In the genomic region with DNA sequence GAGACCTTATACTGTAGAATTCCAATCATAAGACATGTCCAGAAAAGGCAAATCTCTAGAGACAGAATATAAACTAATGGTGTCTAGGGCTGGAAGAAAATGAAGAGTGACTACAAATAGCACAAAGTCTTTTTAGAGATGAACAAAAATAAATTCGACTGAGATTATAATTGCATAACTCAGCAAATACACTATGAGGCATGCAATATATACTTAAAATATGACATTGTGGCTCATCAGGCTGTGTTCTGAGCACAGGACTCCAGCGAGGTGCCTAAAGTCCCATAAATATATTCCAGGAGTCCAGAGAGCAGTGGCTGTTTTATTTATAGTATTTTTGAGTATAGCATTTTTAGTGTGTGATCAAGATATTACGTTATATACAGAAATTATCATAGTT, we compare ENCODE assay signal across 25 cellular contexts. TPM values are rescaled to one million over a fixed set of nuclear protein-coding genes. Genes with fewer than 3 reads are reported as not detected.
DNase-seq lines count a peak whose midpoint lies in the region; ATAC-seq, FAIRE-seq and TF ChIP-seq lines count a peak whose summit lies in the region.
"Had no signal": no experiment of that assay in that cellular context is flagged by ENCODE, and none has a peak within 500 bp of the region (broad histone marks: within the 10 kb centered on the region; RNA-seq: fewer than 3 reads in every experiment).

No MANE protein-coding gene starts in this region.

- H3K4me3 ChIP-seq in HepG2 (replicated peaks in 1 of 3; ENCODE audit: insufficient read depth in 1 of 3, low read depth in 2 of 3, low read length in 3 of 3): no peak overlapping the region
- no peak overlapping the region for H3K4me3 ChIP-seq in right lobe of liver
- H3K4me3 ChIP-seq in K562: no peak overlapping the region
- H3K4me3 ChIP-seq: BLaER1, GM12878 had no signal

- no peaks in the 10 kb centered on the region for H3K4me1 ChIP-seq in HepG2 (ENCODE audit: insufficient read depth, low read length)
- H3K4me1 ChIP-seq in right lobe of liver: no peaks in the 10 kb centered on the region
- no peaks in the 10 kb centered on the region for H3K4me1 ChIP-seq in K562 (replicated peaks in 1 of 2; ENCODE audit: control insufficient read depth in 2 of 2, insufficient read depth in 2 of 2, low read length in 2 of 2)
- H3K4me1 ChIP-seq: BE2C, BLaER1 had no signal

- no peak for DNase-seq in HepG2 (ENCODE audit: low spot score)
- DNase-seq in right lobe of liver: no peak
- DNase-seq in K562 (ENCODE audit: extremely low read depth in 1 of 4, low spot score in 3 of 4): no peak
- DNase-seq in omental fat pad (ENCODE audit: low spot score): no peak
- DNase-seq: ACHN; BE2C; C1 segment of cervical spinal cord; CD4-positive, alpha-beta memory T cell; CD4-positive, CD25-positive, alpha-beta regulatory T cell; CD8-positive, alpha-beta memory T cell; COR-L47; DMS 273 treated with DMSO at 0.1 percent for 48 hours; DMS153; DMS53; DMS79; DND-41; EL; GDM1 had no signal

- H3K36me3 ChIP-seq in HepG2 (replicated peaks in 1 of 2; ENCODE audit: control insufficient read depth in 1 of 2, insufficient read depth in 2 of 2, low read length in 2 of 2): no peaks in the 10 kb centered on the region
- no peaks in the 10 kb centered on the region for H3K36me3 ChIP-seq in right lobe of liver
- H3K36me3 ChIP-seq in K562 (ENCODE audit: control insufficient read depth, insufficient read depth, low read length): no peaks in the 10 kb centered on the region
- H3K36me3 ChIP-seq: BE2C, BLaER1 had no signal

- 1% methylated on average over 3 of the region's 3 CpGs for WGBS in HepG2 (ENCODE audit: low lambda C conversion rate)
- 45% methylated on average over 3 of the region's 3 CpGs for WGBS in right lobe of liver (ENCODE audit: insufficient coverage, low coverage, low lambda C conversion rate, missing lambda C conversion rate)
- 0% methylated on average over 3 of the region's 3 CpGs for WGBS in K562 (ENCODE audit: insufficient coverage, low coverage, missing lambda C conversion rate)

- in situ Hi-C loops in HepG2 (cut with HindIII; ENCODE audit: extremely low pct_ligation_motif_present, low pct_unique_long_range_greater_than_20kb): loop anchor here (25.0 kb wide), 1 partner anchor 648 kb away; a partner anchor contains a TSS
- in situ Hi-C loops in K562 (cut with MboI): loop anchor here (25.0 kb wide), 1 partner anchor 898 kb away; a partner anchor contains a TSS

- H3K27me3 ChIP-seq in HepG2 (ENCODE audit: control insufficient read depth in 1 of 2, insufficient read depth in 2 of 2, low read length in 2 of 2): peaks cover 0 to 20% of the 10 kb centered on the region in 2 experiments; a peak in 2 of 5 replicates
- no peaks in the 10 kb centered on the region for H3K27me3 ChIP-seq in right lobe of liver
- H3K27me3 ChIP-seq in K562 (ENCODE audit: control insufficient read depth in 2 of 2, insufficient read depth in 2 of 2, low read length in 2 of 2): peaks cover 3 to 8% of the 10 kb centered on the region in 2 experiments; a peak in 1 of 5 replicates
- H3K27me3 ChIP-seq: BLaER1 had no signal

- intact Hi-C loops in HepG2 (cut with micrococcal nuclease; ENCODE audit: unreplicated experiment) (loop anchor here (10.0 kb wide), 1 partner anchor 876 kb away; a partner anchor contains a TSS), right lobe of liver (cut with DNase I) (no loop called here), K562 (cut with micrococcal nuclease) (loop anchor here (10.0 kb wide), 3 partner anchors 406 to 656 kb away; a partner anchor contains a TSS)

- CTCF ChIA-PET in HepG2 (lab: Yijun Ruan, JAX; ENCODE audit: low intra/inter-chr PET ratio, low total read pairs) (interaction anchor here (2.8 kb wide), 1 partner anchor 8 kb away, joined by 18 read pairs; no protein-coding TSS in a partner anchor), K562 (lab: Yijun Ruan, JAX; ENCODE audit: low intra/inter-chr PET ratio) (interaction anchor here (1.0 kb wide), 1 partner anchor 8 kb away, joined by 3 read pairs; no protein-coding TSS in a partner anchor)

- H3K79me2 ChIP-seq in HepG2 (ENCODE audit: insufficient read depth, low read length) (no peaks in the 10 kb centered on the region), K562 (ENCODE audit: control insufficient read depth, insufficient read depth, low read length) (no peaks in the 10 kb centered on the region)

- no peaks in the 10 kb centered on the region for H3K9me1 ChIP-seq in K562 (ENCODE audit: control insufficient read depth, insufficient read depth, low read length)

- no peak overlapping the region for H3K9ac ChIP-seq in HepG2 (ENCODE audit: insufficient read depth, low read depth, low read length)
- no peak overlapping the region for H3K9ac ChIP-seq in K562 (ENCODE audit: insufficient read depth in 1 of 2, low read depth in 2 of 2, low read length in 2 of 2)
- H3K9ac ChIP-seq: BLaER1 had no signal

- TF ChIP-seq CTCF in HepG2 (CRISPR knock-in tag; IDR thresholded peaks at IDR 0.05) (no peak), right lobe of liver (IDR thresholded peaks at IDR 0.05) (no peak), K562 (IDR thresholded peaks at IDR 0.05 in 2 of 3, conservative IDR thresholded peaks at IDR 0.05 in 1 of 3; ENCODE audit: insufficient read depth in 2 of 3, low read depth in 1 of 3, low read length in 3 of 3) (no peak), omental fat pad (IDR thresholded peaks at IDR 0.05) (no peak)

- TF ChIP-seq EP300 in HepG2 (IDR thresholded peaks at IDR 0.05; ENCODE audit: low read depth in 2 of 2, low read length in 2 of 2) (no peak), HepG2 (CRISPR knock-in tag; IDR thresholded peaks at IDR 0.05; ENCODE audit: borderline replicate concordance) (no peak), K562 (IDR thresholded peaks at IDR 0.05; ENCODE audit: low read length) (no peak)

- H2AFZ ChIP-seq in HepG2 (ENCODE audit: low read length) (no peak overlapping the region), K562 (ENCODE audit: low read depth, low read length) (no peak overlapping the region)

- BruUV-seq in HepG2 (replicated peaks; lab: Mats Ljungman, UMichigan) (no TSS peak), K562 (replicated peaks; lab: Mats Ljungman, UMichigan) (no TSS peak)

- H4K20me1 ChIP-seq in HepG2 (ENCODE audit: insufficient read depth, low read length) (no peaks in the 10 kb centered on the region), K562 (replicated peaks; ENCODE audit: control insufficient read depth, insufficient read depth, low read length) (no peaks in the 10 kb centered on the region)
- H4K20me1 ChIP-seq: BLaER1 had no signal

- no peak overlapping the region for H3K27ac ChIP-seq in HepG2 (ENCODE audit: extremely low read length, insufficient read depth, low read length)
- H3K27ac ChIP-seq in right lobe of liver: no peak overlapping the region
- H3K27ac ChIP-seq in K562 (ENCODE audit: extremely low read depth, low read depth, low read length): no peak overlapping the region
- H3K27ac ChIP-seq: 22Rv1, BLaER1 had no signal

- ATAC-seq in HepG2: no peak
- ATAC-seq in right lobe of liver: no peak
- ATAC-seq in K562: no peak
- no peak for ATAC-seq in omental fat pad (ENCODE audit: low FRiP score)
- no peak for ATAC-seq in GM18868 (IDR thresholded peaks at IDR 0.05; ENCODE audit: unreplicated experiment)
- ATAC-seq: GM12878 had no signal

- no peak for FAIRE-seq in HepG2 (lab: Jason Lieb, UNC)
- FAIRE-seq in K562 (lab: Jason Lieb, UNC): no peak
- FAIRE-seq: GM12878, GM12892, GM18507, GM19239 had no signal

- H3K4me2 ChIP-seq in HepG2 (ENCODE audit: low read depth, low read length) (no peak overlapping the region), K562 (ENCODE audit: insufficient read depth, low read length) (no peak overlapping the region)
- H3K4me2 ChIP-seq: BLaER1 had no signal

- TF ChIP-seq RAD21 in HepG2 (CRISPR knock-in tag; IDR thresholded peaks at IDR 0.05): no peak
- TF ChIP-seq RAD21 in K562 (CRISPR knock-in tag; conservative IDR thresholded peaks at IDR 0.05 in 1 of 2, IDR thresholded peaks at IDR 0.05 in 1 of 2): no peak

- no peak for TF ChIP-seq POLR2A in HepG2 (IDR thresholded peaks at IDR 0.05; ENCODE audit: insufficient read depth in 1 of 2, low read depth in 2 of 2, low read length in 2 of 2)
- no peak for TF ChIP-seq POLR2A in right lobe of liver (IDR thresholded peaks at IDR 0.05)
- TF ChIP-seq POLR2A in K562 (conservative IDR thresholded peaks at IDR 0.05): no peak

- POLR2A ChIA-PET in HepG2 (lab: Yijun Ruan, JAX): no interaction called here
- POLR2A ChIA-PET in K562 (lab: Yijun Ruan, JAX): no interaction called here

- H3K9me3 ChIP-seq in HepG2 (ENCODE audit: low read length) (no peaks in the 10 kb centered on the region), right lobe of liver (no peaks in the 10 kb centered on the region), K562 (replicated peaks; ENCODE audit: control insufficient read depth, insufficient read depth, low read depth, low read length) (no peaks in the 10 kb centered on the region; the same call in 1 of the 2 replicates)
- H3K9me3 ChIP-seq: BE2C, BLaER1 had no signal

RNA-seq across cellular contexts. Expression of a gene that starts 13.1 kb away (rescaled TPM):
- total RNA-seq in HepG2 (2016; rRNA removed; fragmentation: Illumina TruSeq; extraction: Trizol) (30.0 and 42.4 TPM in 2 replicates), right lobe of liver (1 to 10 TPM; 2.7 to 5.6 (median 3.7) TPM), K562 (2014; rRNA removed) (14.2 and 18.2 TPM in 2 replicates), K562 (2014; rRNA removed; fragmentation: Illumina TruSeq; extraction: Trizol) (34.5 and 40.8 TPM in 2 replicates), K562 (2015; rRNA removed; fragmentation: Illumina TruSeq; extraction: Trizol) (35.1 and 38.8 TPM in 2 replicates), K562 (2021) (24.6 and 29.1 TPM in 2 replicates), omental fat pad (10 to 100 TPM in 3 of 4 donors, 1 to 10 TPM in 1; 8.7 to 24.4 (median 16.3) TPM)
- total RNA-seq in HepG2 (2016; cell fraction: cytosol; rRNA removed; fragmentation: Illumina TruSeq; extraction: Trizol; ENCODE audit: low read depth): 4.5 and 5.7 TPM in 2 replicates
- total RNA-seq in HepG2 (2016; cell fraction: insoluble cytoplasmic fraction; rRNA removed; fragmentation: Illumina TruSeq; extraction: Trizol): 30.7 and 43.3 TPM in 2 replicates
- 13.3 and 16.9 TPM in 2 replicates for total RNA-seq in HepG2 (2016; cell fraction: membrane; rRNA removed; fragmentation: Illumina TruSeq; extraction: Trizol)
- total RNA-seq in HepG2 (2016; cell fraction: nucleus; rRNA removed; fragmentation: Illumina TruSeq; extraction: Trizol): 42.2 and 42.5 TPM in 2 replicates
- polyA plus RNA-seq in HepG2 (2011; rRNA removed) (3.0 and 3.1 TPM in 2 replicates), K562 (2011; rRNA removed) (16.0 and 21.4 TPM in 2 replicates), K562 (2014; fragmentation: Illumina TruSeq; extraction: Trizol) (19.2 and 21.5 TPM in 2 replicates), K562 (2014; fragmentation: Nextera tagmentation; extraction: Ambion mirVana) (10 to 100 TPM; 18.1 to 22.2 TPM), K562 (2014; rRNA removed) (13.0 and 14.6 TPM in 2 replicates)
- polyA plus RNA-seq in HepG2 (2011; cell fraction: cytosol; rRNA removed): 1.4 and 2.0 TPM in 2 replicates
- 3.2 and 3.3 TPM in 2 replicates for polyA plus RNA-seq in HepG2 (2011; cell fraction: nucleus; rRNA removed)
- 6.3 and 7.1 TPM in 2 replicates for polyA plus RNA-seq in HepG2 (2012)
- 1.0 and 1.2 TPM in 2 replicates for polyA plus RNA-seq in HepG2 (2016; cell fraction: cytosol; fragmentation: Illumina TruSeq; extraction: Trizol; ENCODE audit: low read depth)
- 22.9 and 26.2 TPM in 2 replicates for polyA plus RNA-seq in HepG2 (2016; cell fraction: insoluble cytoplasmic fraction; fragmentation: Illumina TruSeq; extraction: Trizol; ENCODE audit: low read depth)
- 3.2 and 3.4 TPM in 2 replicates for polyA plus RNA-seq in HepG2 (2016; cell fraction: membrane; fragmentation: Illumina TruSeq; extraction: Trizol; ENCODE audit: low read depth)
- 15.0 and 18.6 TPM in 2 replicates for polyA plus RNA-seq in HepG2 (2016; cell fraction: nucleus; fragmentation: Illumina TruSeq; extraction: Trizol; ENCODE audit: insufficient read depth, low read depth)
- 6.5 and 9.1 TPM in 2 replicates for polyA minus RNA-seq in HepG2 (2011; rRNA and poly(A)+ RNA removed; ENCODE audit: low replicate concordance)
- polyA minus RNA-seq in HepG2 (2011; cell fraction: cytosol; rRNA and poly(A)+ RNA removed): 6.2 and 8.1 TPM in 2 replicates
- polyA minus RNA-seq in HepG2 (2011; cell fraction: nucleus; rRNA and poly(A)+ RNA removed): 40.3 and 44.5 TPM in 2 replicates
- total RNA-seq in K562 (2011; cell fraction: chromatin; rRNA removed; ENCODE audit: low replicate concordance): 24.7 and 44.0 TPM in 2 replicates
- total RNA-seq in K562 (2011; cell fraction: nucleolus; rRNA removed): 17.0 and 25.0 TPM in 2 replicates
- total RNA-seq in K562 (2011; cell fraction: nucleoplasm; rRNA removed): 25.1 and 28.1 TPM in 2 replicates
- 3.5 and 6.0 TPM in 2 replicates for polyA plus RNA-seq in K562 (2011; cell fraction: cytosol; rRNA removed)
- polyA plus RNA-seq in K562 (2011; cell fraction: nucleus; rRNA removed): 9.2 and 12.6 TPM in 2 replicates
- 12.6 and 14.4 TPM in 2 replicates for polyA plus RNA-seq in K562 (2012)
- 43.3 and 47.1 TPM in 2 replicates for polyA minus RNA-seq in K562 (2011; rRNA and poly(A)+ RNA removed)
- polyA minus RNA-seq in K562 (2011; cell fraction: cytosol; rRNA and poly(A)+ RNA removed): 12.4 and 13.0 TPM in 2 replicates
- polyA minus RNA-seq in K562 (2011; cell fraction: nucleus; rRNA and poly(A)+ RNA removed): 33.3 and 40.5 TPM in 2 replicates

Comparison
In these comparisons a context has a peak if more than half of its experiments do, and no peak if none do; other contexts are left out.
1. intact Hi-C loops: an anchor here in HepG2 (10.0 kb wide) and K562 (10.0 kb wide); none called in right lobe of liver.